In genomic region chr9:20043035-20043434, GRCh38 we compare ENCODE assay signal across 14 cellular contexts.
DNase-seq lines count a peak whose midpoint lies in the region; ATAC-seq, FAIRE-seq and TF ChIP-seq lines count a peak whose summit lies in the region.
"Had no signal": no experiment of that assay in that cellular context is flagged by ENCODE, and none has a peak within 500 bp of the region (broad histone marks: within the 10 kb centered on the region; RNA-seq: fewer than 3 reads in every experiment).

No MANE protein-coding gene starts in this region.

- no peak overlapping the region for H3K27ac ChIP-seq in A549
- H3K27ac ChIP-seq: hepatocyte, VCaP had no signal

- intact Hi-C loops in activated CD4-positive, alpha-beta memory T cell treated with anti-CD3 and anti-CD28 coated beads for 36 hours (cut with micrococcal nuclease): loop anchor here (1.0 to 2.0 kb wide), 7 partner anchors 28 to 579 kb away; partner anchors contain the start of gene MLLT3

- POLR2A ChIA-PET in A549 (lab: Yijun Ruan, JAX): no interaction called here
- POLR2A ChIA-PET in activated CD4-positive, alpha-beta memory T cell treated with anti-CD3 and anti-CD28 coated beads for 36 hours (lab: Charles Lee): interaction anchor here (0.7 to 1.0 kb wide), 2 partner anchors 166 to 167 kb away, joined by 3 read pairs; no protein-coding TSS in a partner anchor

- peak overlapping the region; percentile 70 for H3K27ac Mint-ChIP-seq in activated CD4-positive, alpha-beta memory T cell treated with anti-CD3 and anti-CD28 coated beads for 36 hours

- CTCF ChIA-PET in A549 (lab: Yijun Ruan, JAX): no interaction called here
- CTCF ChIA-PET in activated CD4-positive, alpha-beta memory T cell treated with anti-CD3 and anti-CD28 coated beads for 36 hours (lab: Charles Lee): interaction anchor here (0.6 to 0.8 kb wide), 2 partner anchors 44 to 312 kb away, joined by 3 read pairs; no protein-coding TSS in a partner anchor

- peaks cover 30% of the 10 kb centered on the region for H3K4me1 Mint-ChIP-seq in activated CD4-positive, alpha-beta memory T cell treated with anti-CD3 and anti-CD28 coated beads for 36 hours (ENCODE audit: low read depth)

- H3K9me3 ChIP-seq in A549: no peaks in the 10 kb centered on the region
- H3K9me3 ChIP-seq: BE2C had no signal

- WGBS in A549 (ENCODE audit: missing lambda C conversion rate): 25% methylated on average over 3 of the region's 3 CpGs

- ATAC-seq in A549 (no peak), GM19025 (IDR thresholded peaks at IDR 0.05; ENCODE audit: low read depth, unreplicated experiment) (peak; percentile 57), HG02885 (IDR thresholded peaks at IDR 0.05; ENCODE audit: poor library complexity, unreplicated experiment) (peak; percentile 84), GM21515 (IDR thresholded peaks at IDR 0.05; ENCODE audit: unreplicated experiment) (no peak)

- no peaks in the 10 kb centered on the region for H3K4me1 ChIP-seq in A549
- H3K4me1 ChIP-seq: BE2C had no signal

- no peak overlapping the region for H3K4me3 ChIP-seq in A549
- H3K4me3 ChIP-seq: hepatocyte had no signal

- no peak for TF ChIP-seq RAD21 in A549 (conservative IDR thresholded peaks at IDR 0.05 in 1 of 2, IDR thresholded peaks at IDR 0.05 in 1 of 2)

- 0 out of 3 replicates have a peak overlapping the region, but pooled peaks have one; percentile 23 for H3K4me2 ChIP-seq in A549
- H3K4me2 ChIP-seq: hepatocyte had no signal

- no peak for FAIRE-seq in A549 (lab: Jason Lieb, UNC)
- FAIRE-seq in frontal cortex (lab: Jason Lieb, UNC): no peak

- DNase-seq in A549 (ENCODE audit: low read depth in 1 of 2, low spot score in 1 of 2) (no peak), frontal cortex (ENCODE audit: low spot score in 2 of 2) (no peak), Ammon's horn (ENCODE audit: low spot score) (no peak), dedifferentiated amniotic fluid mesenchymal stem cell (ENCODE audit: extremely low spot score) (no peak)
- peak; percentile 23 for DNase-seq in activated CD4-positive, alpha-beta memory T cell treated with anti-CD3 and anti-CD28 coated beads for 36 hours
- DNase-seq: BE2C, cerebellar nuclear complex, NCI-H82, nucleus accumbens had no signal

- no peak for TF ChIP-seq EP300 in A549 (IDR thresholded peaks at IDR 0.05)

- H3K4me3 Mint-ChIP-seq in activated CD4-positive, alpha-beta memory T cell treated with anti-CD3 and anti-CD28 coated beads for 36 hours: peak overlapping the region; percentile 53

- TF ChIP-seq CTCF in A549 (IDR thresholded peaks at IDR 0.05): no peak

- H3K36me3 Mint-ChIP-seq in activated CD4-positive, alpha-beta memory T cell treated with anti-CD3 and anti-CD28 coated beads for 36 hours: no peaks in the 10 kb centered on the region

- no peaks in the 10 kb centered on the region for H3K27me3 Mint-ChIP-seq in activated CD4-positive, alpha-beta memory T cell treated with anti-CD3 and anti-CD28 coated beads for 36 hours

- H3K9me3 Mint-ChIP-seq in activated CD4-positive, alpha-beta memory T cell treated with anti-CD3 and anti-CD28 coated beads for 36 hours: no peaks in the 10 kb centered on the region

- no peak for TF ChIP-seq POLR2A in A549 (IDR thresholded peaks at IDR 0.05; ENCODE audit: low read length)

TF ChIP-seq in A549, 52 proteins besides CTCF, POLR2A, EP300 and RAD21:
- TF ChIP-seq RFX5 (IDR thresholded peaks at IDR 0.05): no peak
- no peak for TF ChIP-seq BCL3 (IDR thresholded peaks at IDR 0.05)
- TF ChIP-seq KDM5A (IDR thresholded peaks at IDR 0.05): no peak
- TF ChIP-seq RNF2 (IDR thresholded peaks at IDR 0.05; ENCODE audit: borderline replicate concordance, low read depth): no peak
- no peak for TF ChIP-seq HOXB13 (CRISPR knock-in tag; IDR thresholded peaks at IDR 0.05; ENCODE audit: low read depth)
- TF ChIP-seq MAX (IDR thresholded peaks at IDR 0.05): no peak
- no peak for TF ChIP-seq POLR2AphosphoS2 (conservative IDR thresholded peaks at IDR 0.05; ENCODE audit: low read length)
- no peak for TF ChIP-seq BHLHE40 (IDR thresholded peaks at IDR 0.05; ENCODE audit: low read depth, low read length)
- TF ChIP-seq CEBPB (IDR thresholded peaks at IDR 0.05): no peak
- TF ChIP-seq MAFK (IDR thresholded peaks at IDR 0.05; ENCODE audit: partially characterized antibody): no peak
- no peak for TF ChIP-seq CHD2 (IDR thresholded peaks at IDR 0.05; ENCODE audit: low read length, partially characterized antibody)
- TF ChIP-seq E2F6 (IDR thresholded peaks at IDR 0.05; ENCODE audit: borderline replicate concordance, low read depth): no peak
- no peak for TF ChIP-seq RARB (CRISPR knock-in tag; IDR thresholded peaks at IDR 0.05)
- no peak for TF ChIP-seq SMC3 (IDR thresholded peaks at IDR 0.05)
- no peak for TF ChIP-seq HDAC2 (IDR thresholded peaks at IDR 0.05)
- TF ChIP-seq ZSCAN20 (CRISPR knock-in tag; IDR thresholded peaks at IDR 0.05): no peak
- no peak for TF ChIP-seq REST (IDR thresholded peaks at IDR 0.05)
- TF ChIP-seq EHF (CRISPR knock-in tag; IDR thresholded peaks at IDR 0.05): no peak
- no peak for TF ChIP-seq SREBF2 (IDR thresholded peaks at IDR 0.05)

Comparison
In these comparisons a context has a peak if more than half of its experiments do, and no peak if none do; other contexts are left out.
1. ATAC-seq: peak in GM19025 (single experiment) and HG02885 (single experiment); none in A549 (0 of 2) and GM21515 (single experiment).